ENCODE assay signal across 1 cellular context in the genomic region with DNA sequence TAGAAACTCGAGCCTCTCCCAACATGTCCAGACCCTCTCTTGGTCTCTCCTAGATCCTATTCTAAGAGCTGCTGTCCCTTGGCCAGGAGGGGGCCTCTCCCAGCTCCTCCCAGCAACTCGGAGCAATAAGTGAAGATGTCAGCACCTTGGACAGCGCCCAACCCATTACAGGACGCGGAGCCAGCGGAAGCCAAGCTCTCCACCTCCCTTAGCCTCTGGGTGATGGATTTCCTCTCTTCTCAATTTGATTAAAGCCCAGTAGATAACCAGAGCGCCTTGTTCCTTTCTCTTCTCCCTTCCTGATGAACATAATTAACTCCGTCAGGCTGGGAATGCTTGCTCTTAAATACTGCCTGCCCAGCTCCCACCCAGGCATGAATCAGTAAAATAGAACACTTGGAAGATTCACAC.
A peak's percentile ranks its signal among the peaks of the same experiment; 100 is the strongest.
TF ChIP-seq lines count a peak whose summit lies in the region.

No MANE protein-coding gene starts in this region.

TF ChIP-seq in HepG2, 621 proteins besides CTCF, POLR2A, EP300 and RAD21 (continued from another document and continues in another):
- TF ChIP-seq, protein P1, sequence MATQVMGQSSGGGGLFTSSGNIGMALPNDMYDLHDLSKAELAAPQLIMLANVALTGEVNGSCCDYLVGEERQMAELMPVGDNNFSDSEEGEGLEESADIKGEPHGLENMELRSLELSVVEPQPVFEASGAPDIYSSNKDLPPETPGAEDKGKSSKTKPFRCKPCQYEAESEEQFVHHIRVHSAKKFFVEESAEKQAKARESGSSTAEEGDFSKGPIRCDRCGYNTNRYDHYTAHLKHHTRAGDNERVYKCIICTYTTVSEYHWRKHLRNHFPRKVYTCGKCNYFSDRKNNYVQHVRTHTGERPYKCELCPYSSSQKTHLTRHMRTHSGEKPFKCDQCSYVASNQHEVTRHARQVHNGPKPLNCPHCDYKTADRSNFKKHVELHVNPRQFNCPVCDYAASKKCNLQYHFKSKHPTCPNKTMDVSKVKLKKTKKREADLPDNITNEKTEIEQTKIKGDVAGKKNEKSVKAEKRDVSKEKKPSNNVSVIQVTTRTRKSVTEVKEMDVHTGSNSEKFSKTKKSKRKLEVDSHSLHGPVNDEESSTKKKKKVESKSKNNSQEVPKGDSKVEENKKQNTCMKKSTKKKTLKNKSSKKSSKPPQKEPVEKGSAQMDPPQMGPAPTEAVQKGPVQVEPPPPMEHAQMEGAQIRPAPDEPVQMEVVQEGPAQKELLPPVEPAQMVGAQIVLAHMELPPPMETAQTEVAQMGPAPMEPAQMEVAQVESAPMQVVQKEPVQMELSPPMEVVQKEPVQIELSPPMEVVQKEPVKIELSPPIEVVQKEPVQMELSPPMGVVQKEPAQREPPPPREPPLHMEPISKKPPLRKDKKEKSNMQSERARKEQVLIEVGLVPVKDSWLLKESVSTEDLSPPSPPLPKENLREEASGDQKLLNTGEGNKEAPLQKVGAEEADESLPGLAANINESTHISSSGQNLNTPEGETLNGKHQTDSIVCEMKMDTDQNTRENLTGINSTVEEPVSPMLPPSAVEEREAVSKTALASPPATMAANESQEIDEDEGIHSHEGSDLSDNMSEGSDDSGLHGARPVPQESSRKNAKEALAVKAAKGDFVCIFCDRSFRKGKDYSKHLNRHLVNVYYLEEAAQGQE (IDR thresholded peaks at IDR 0.05; ENCODE audit: borderline replicate concordance in 1 of 2, low read depth in 1 of 2, low read length in 2 of 2): peak in 1 of 2 experiments; percentile 100
- TF ChIP-seq ZFY (CRISPR knock-in tag; IDR thresholded peaks at IDR 0.05) (peak; percentile 63), ZNF569 (CRISPR knock-in tag; IDR thresholded peaks at IDR 0.05; ENCODE audit: borderline replicate concordance) (no peak), ZNF547 (CRISPR knock-in tag; IDR thresholded peaks at IDR 0.05) (peak; percentile 79; the same call in 1 of the 2 replicates), MAF1 (CRISPR knock-in tag; IDR thresholded peaks at IDR 0.05; ENCODE audit: borderline replicate concordance) (peak; percentile 88; the same call in 1 of the 2 replicates), CEBPB (IDR thresholded peaks at IDR 0.05; ENCODE audit: borderline replicate concordance, low read depth, low read length) (no peak), THAP11 (CRISPR knock-in tag; IDR thresholded peaks at IDR 0.05) (peak; percentile 77), HOXA7 (CRISPR knock-in tag; IDR thresholded peaks at IDR 0.05) (no peak), ZNF205 (CRISPR knock-in tag; IDR thresholded peaks at IDR 0.05) (peak; percentile 88), CCDC6 (CRISPR knock-in tag; IDR thresholded peaks at IDR 0.05) (peak; percentile 94), DPF2 (CRISPR knock-in tag; IDR thresholded peaks at IDR 0.05; ENCODE audit: borderline replicate concordance, low read depth) (no peak), ETV5 (CRISPR knock-in tag; IDR thresholded peaks at IDR 0.05; ENCODE audit: borderline replicate concordance) (peak; percentile 84), CREB1 (IDR thresholded peaks at IDR 0.05) (no peak), CREB1 (CRISPR knock-in tag; IDR thresholded peaks at IDR 0.05) (no peak), GTF3A (CRISPR knock-in tag; conservative IDR thresholded peaks at IDR 0.05) (no peak), NFIB (CRISPR knock-in tag; IDR thresholded peaks at IDR 0.05; ENCODE audit: borderline replicate concordance) (no peak), NCOR1 (IDR thresholded peaks at IDR 0.05; ENCODE audit: borderline replicate concordance, low read length) (no peak), BORCS8-MEF2B (CRISPR knock-in tag; IDR thresholded peaks at IDR 0.05) (peak; percentile 99), ZNF773 (CRISPR knock-in tag; IDR thresholded peaks at IDR 0.05; ENCODE audit: borderline replicate concordance) (peak; percentile 97), RFX5 (IDR thresholded peaks at IDR 0.05; ENCODE audit: low read depth, low read length) (no peak), ZNF772 (CRISPR knock-in tag; IDR thresholded peaks at IDR 0.05) (peak; percentile 81; the same call in 1 of the 2 replicates), DNMT3B (CRISPR knock-in tag; conservative IDR thresholded peaks at IDR 0.05) (peak; percentile 98), ZNF253 (CRISPR knock-in tag; IDR thresholded peaks at IDR 0.05; ENCODE audit: borderline replicate concordance) (0 out of 2 replicates have a peak, but pooled peaks have one; percentile 35), RORA (CRISPR knock-in tag; IDR thresholded peaks at IDR 0.05) (no peak), ZNF264 (CRISPR knock-in tag; IDR thresholded peaks at IDR 0.05) (peak; percentile 92), JARID2 (CRISPR knock-in tag; IDR thresholded peaks at IDR 0.05; ENCODE audit: insufficient replicate concordance) (peak; percentile 85), ATF1 (CRISPR knock-in tag; IDR thresholded peaks at IDR 0.05) (no peak), ZNF670 (CRISPR knock-in tag; IDR thresholded peaks at IDR 0.05; ENCODE audit: borderline replicate concordance) (no peak)
- TF ChIP-seq, protein P2, sequence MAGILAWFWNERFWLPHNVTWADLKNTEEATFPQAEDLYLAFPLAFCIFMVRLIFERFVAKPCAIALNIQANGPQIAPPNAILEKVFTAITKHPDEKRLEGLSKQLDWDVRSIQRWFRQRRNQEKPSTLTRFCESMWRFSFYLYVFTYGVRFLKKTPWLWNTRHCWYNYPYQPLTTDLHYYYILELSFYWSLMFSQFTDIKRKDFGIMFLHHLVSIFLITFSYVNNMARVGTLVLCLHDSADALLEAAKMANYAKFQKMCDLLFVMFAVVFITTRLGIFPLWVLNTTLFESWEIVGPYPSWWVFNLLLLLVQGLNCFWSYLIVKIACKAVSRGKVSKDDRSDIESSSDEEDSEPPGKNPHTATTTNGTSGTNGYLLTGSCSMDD (CRISPR knock-in tag; IDR thresholded peaks at IDR 0.05): no peak
- TF ChIP-seq, protein P3, sequence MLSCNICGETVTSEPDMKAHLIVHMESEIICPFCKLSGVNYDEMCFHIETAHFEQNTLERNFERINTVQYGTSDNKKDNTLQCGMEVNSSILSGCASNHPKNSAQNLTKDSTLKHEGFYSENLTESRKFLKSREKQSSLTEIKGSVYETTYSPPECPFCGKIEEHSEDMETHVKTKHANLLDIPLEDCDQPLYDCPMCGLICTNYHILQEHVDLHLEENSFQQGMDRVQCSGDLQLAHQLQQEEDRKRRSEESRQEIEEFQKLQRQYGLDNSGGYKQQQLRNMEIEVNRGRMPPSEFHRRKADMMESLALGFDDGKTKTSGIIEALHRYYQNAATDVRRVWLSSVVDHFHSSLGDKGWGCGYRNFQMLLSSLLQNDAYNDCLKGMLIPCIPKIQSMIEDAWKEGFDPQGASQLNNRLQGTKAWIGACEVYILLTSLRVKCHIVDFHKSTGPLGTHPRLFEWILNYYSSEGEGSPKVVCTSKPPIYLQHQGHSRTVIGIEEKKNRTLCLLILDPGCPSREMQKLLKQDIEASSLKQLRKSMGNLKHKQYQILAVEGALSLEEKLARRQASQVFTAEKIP (CRISPR knock-in tag; IDR thresholded peaks at IDR 0.05; ENCODE audit: borderline replicate concordance): no peak
- TF ChIP-seq, protein P4, sequence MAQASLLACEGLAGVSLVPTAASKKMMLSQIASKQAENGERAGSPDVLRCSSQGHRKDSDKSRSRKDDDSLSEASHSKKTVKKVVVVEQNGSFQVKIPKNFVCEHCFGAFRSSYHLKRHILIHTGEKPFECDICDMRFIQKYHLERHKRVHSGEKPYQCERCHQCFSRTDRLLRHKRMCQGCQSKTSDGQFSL (CRISPR knock-in tag; IDR thresholded peaks at IDR 0.05): peak; percentile 74; the same call in 1 of the 2 replicates
- TF ChIP-seq, protein P5, sequence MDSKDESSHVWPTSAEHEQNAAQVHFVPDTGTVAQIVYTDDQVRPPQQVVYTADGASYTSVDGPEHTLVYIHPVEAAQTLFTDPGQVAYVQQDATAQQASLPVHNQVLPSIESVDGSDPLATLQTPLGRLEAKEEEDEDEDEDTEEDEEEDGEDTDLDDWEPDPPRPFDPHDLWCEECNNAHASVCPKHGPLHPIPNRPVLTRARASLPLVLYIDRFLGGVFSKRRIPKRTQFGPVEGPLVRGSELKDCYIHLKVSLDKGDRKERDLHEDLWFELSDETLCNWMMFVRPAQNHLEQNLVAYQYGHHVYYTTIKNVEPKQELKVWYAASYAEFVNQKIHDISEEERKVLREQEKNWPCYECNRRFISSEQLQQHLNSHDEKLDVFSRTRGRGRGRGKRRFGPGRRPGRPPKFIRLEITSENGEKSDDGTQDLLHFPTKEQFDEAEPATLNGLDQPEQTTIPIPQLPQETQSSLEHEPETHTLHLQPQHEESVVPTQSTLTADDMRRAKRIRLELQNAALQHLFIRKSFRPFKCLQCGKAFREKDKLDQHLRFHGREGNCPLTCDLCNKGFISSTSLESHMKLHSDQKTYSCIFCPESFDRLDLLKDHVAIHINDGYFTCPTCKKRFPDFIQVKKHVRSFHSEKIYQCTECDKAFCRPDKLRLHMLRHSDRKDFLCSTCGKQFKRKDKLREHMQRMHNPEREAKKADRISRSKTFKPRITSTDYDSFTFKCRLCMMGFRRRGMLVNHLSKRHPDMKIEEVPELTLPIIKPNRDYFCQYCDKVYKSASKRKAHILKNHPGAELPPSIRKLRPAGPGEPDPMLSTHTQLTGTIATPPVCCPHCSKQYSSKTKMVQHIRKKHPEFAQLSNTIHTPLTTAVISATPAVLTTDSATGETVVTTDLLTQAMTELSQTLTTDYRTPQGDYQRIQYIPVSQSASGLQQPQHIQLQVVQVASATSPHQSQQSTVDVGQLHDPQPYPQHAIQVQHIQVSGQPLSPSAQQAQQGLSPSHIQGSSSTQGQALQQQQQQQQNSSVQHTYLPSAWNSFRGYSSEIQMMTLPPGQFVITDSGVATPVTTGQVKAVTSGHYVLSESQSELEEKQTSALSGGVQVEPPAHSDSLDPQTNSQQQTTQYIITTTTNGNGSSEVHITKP (CRISPR knock-in tag; IDR thresholded peaks at IDR 0.05; ENCODE audit: low read depth): peak; percentile 61; the same call in 1 of the 2 replicates
- TF ChIP-seq, protein P6, sequence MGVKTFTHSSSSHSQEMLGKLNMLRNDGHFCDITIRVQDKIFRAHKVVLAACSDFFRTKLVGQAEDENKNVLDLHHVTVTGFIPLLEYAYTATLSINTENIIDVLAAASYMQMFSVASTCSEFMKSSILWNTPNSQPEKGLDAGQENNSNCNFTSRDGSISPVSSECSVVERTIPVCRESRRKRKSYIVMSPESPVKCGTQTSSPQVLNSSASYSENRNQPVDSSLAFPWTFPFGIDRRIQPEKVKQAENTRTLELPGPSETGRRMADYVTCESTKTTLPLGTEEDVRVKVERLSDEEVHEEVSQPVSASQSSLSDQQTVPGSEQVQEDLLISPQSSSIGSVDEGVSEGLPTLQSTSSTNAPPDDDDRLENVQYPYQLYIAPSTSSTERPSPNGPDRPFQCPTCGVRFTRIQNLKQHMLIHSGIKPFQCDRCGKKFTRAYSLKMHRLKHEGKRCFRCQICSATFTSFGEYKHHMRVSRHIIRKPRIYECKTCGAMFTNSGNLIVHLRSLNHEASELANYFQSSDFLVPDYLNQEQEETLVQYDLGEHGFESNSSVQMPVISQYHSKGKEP (CRISPR knock-in tag; IDR thresholded peaks at IDR 0.05): peak; percentile 98
- TF ChIP-seq, protein P7, sequence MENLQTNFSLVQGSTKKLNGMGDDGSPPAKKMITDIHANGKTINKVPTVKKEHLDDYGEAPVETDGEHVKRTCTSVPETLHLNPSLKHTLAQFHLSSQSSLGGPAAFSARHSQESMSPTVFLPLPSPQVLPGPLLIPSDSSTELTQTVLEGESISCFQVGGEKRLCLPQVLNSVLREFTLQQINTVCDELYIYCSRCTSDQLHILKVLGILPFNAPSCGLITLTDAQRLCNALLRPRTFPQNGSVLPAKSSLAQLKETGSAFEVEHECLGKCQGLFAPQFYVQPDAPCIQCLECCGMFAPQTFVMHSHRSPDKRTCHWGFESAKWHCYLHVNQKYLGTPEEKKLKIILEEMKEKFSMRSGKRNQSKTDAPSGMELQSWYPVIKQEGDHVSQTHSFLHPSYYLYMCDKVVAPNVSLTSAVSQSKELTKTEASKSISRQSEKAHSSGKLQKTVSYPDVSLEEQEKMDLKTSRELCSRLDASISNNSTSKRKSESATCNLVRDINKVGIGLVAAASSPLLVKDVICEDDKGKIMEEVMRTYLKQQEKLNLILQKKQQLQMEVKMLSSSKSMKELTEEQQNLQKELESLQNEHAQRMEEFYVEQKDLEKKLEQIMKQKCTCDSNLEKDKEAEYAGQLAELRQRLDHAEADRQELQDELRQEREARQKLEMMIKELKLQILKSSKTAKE (CRISPR knock-in tag; IDR thresholded peaks at IDR 0.05; ENCODE audit: borderline replicate concordance): no peak
